ENCODE assay signal across 7 cellular contexts in the genomic region with DNA sequence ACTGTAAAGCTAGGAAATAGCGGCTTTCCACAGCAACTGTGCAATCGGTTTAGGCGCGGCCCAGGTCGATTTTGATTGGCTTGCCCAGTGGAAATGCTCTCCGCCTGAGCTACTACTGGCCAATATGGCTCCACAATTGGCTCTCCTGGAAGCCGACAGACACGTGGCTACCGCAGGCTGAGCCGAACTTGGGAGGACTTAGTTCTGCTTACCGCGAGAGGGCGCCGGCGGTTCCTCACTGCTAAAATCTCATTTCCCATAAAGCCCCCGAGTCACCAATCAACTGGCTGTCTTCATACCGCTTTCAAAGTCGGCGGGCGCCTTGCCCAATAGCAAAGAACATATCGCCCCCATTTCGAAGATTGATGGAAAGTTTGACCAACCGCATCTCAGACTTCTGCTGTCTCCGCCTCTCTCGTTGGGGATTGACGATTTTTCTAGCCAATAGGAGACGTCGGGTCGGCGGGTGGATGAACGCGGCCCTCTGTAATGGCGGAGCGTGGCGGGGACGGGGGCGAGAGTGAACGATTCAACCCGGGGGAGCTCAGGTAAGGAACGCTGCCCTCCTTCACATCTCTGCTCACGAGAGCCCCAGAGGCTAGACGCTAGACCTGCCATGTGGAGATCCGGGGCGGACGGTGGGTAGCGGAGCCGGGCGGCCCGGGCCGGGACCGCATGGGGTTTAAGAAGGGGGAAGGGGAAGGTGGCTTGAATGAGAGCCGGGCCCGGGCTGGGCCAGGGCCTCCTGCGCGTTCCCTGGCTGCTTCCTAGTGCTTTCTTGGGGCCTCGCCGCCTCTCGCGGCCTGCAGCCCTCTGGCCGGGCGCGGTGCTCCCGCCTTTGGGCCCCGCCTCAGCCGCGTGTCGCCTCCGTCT.
DNase-seq lines count a peak whose midpoint lies in the region; ATAC-seq and TF ChIP-seq lines count a peak whose summit lies in the region.

A gene (plus strand): TSS at position 473 of the 873 bp plus-strand sequence. CDS start 17 bp downstream, at position 490.

- peak; percentile 76 for TF ChIP-seq CTCF in retinal pigment epithelial cell (conservative IDR thresholded peaks at IDR 0.05; ENCODE audit: low read depth, low read length)

- peak within 1 kb of the TSS; percentile 95 for H3K4me3 ChIP-seq in retinal pigment epithelial cell (ENCODE audit: low read length)

- ATAC-seq in GM18502 (IDR thresholded peaks at IDR 0.05; ENCODE audit: poor library complexity, unreplicated experiment), result peak; percentile 96
- ATAC-seq in HG02973 (IDR thresholded peaks at IDR 0.05; ENCODE audit: unreplicated experiment), result peak; percentile 95

- peak; percentile 100 for DNase-seq in NCI-H2029 (lab: John Stamatoyannopoulos, UW)
- DNase-seq in T-helper 9 cell, result peak; percentile 95
- DNase-seq in astrocyte of the hippocampus (ENCODE audit: low read depth, low spot score), result peak; percentile 100
- DNase-seq in hippocampal formation (lab: John Stamatoyannopoulos, UW), result peak; percentile 97 to 100
- DNase-seq in retinal pigment epithelial cell (ENCODE audit: low read depth), result peak; percentile 100

Comparison
In these comparisons a context has a peak if more than half of its experiments do, and no peak if none do; other contexts are left out.
1. Peak in every context shown above with its lines: DNase-seq, ATAC-seq and H3K4me3 ChIP-seq.